In the genomic region with DNA sequence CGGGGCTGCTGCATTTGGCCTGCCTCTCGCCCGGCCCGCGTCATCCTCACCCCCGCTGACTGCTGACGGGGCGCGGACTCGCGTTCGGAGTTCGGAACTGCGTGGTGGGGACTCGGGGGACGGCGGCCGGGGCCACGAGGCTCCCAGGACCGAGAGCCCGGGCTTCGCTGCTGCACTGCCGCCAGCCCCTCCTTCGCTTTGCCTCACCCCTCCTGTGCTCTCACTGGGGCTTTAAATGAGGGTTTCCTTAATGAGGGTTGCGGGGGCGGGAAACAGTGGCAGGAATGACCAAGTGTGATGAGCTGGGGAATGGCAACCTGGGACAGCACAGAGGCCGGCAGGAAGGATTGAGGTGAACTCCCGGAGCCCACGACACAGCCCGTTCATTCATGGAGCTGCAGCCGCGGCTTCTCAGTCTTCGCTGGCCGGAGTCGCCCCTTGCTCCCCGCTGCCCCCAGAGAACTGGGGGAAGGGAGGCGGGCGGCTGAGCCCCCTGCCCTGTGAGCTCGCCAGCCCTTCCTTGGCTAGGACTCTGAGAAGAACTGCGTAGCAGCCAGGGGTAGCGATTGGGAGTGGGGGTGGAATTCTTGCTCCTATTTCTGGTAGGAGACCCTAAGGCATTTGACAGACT, we compare ENCODE assay signal across 8 cellular contexts. TPM values are rescaled to one million over a fixed set of nuclear protein-coding genes. Genes with fewer than 3 reads are reported as not detected.
A peak's percentile ranks its signal among the peaks of the same experiment; 100 is the strongest.
DNase-seq lines count a peak whose midpoint lies in the region; ATAC-seq and TF ChIP-seq lines count a peak whose summit lies in the region.

No MANE protein-coding gene starts in this region.

- H4K20me1 ChIP-seq in DOHH2 (ENCODE audit: control insufficient read depth, insufficient read depth, low read depth, low read length) (peaks cover 18% of the 10 kb centered on the region; the same call in 1 of the 2 replicates), osteoblast (ENCODE audit: insufficient read depth, low read length) (peaks cover 73% of the 10 kb centered on the region)

- DNase-seq in SJSA1 (ENCODE audit: low read depth in 1 of 2, low spot score in 2 of 2): no peak
- no peak for DNase-seq in fibroblast of mammary gland (ENCODE audit: low read depth)
- peak; percentile 95 for DNase-seq in osteoblast (ENCODE audit: insufficient read length, low spot score, missing footprints)
- no peak for DNase-seq in NCI-H1694 treated with DMSO at 0.1 percent for 48 hours (lab: John Stamatoyannopoulos, UW)
- no peak for DNase-seq in COR-L47 (lab: John Stamatoyannopoulos, UW)

- H3K9me3 ChIP-seq in DOHH2 (ENCODE audit: control insufficient read depth, insufficient read depth, low read length) (no peaks in the 10 kb centered on the region), SJSA1 (replicated peaks) (no peaks in the 10 kb centered on the region; the same call in 1 of the 2 replicates), osteoblast (ENCODE audit: low read depth, low read length) (no peaks in the 10 kb centered on the region)

- no peak overlapping the region for H2AFZ ChIP-seq in osteoblast (ENCODE audit: low read length)

- ATAC-seq in GM21529 (IDR thresholded peaks at IDR 0.05; ENCODE audit: unreplicated experiment): no peak
- no peak for ATAC-seq in HG03442 (IDR thresholded peaks at IDR 0.05; ENCODE audit: unreplicated experiment)

- H3K4me3 ChIP-seq in DOHH2 (ENCODE audit: low read length): peak overlapping the region; percentile 73
- peak overlapping the region; percentile 49 for H3K4me3 ChIP-seq in SJSA1
- H3K4me3 ChIP-seq in fibroblast of mammary gland (ENCODE audit: control insufficient read depth, low read depth, low read length): peak overlapping the region; percentile 23
- peak overlapping the region; percentile 66 for H3K4me3 ChIP-seq in osteoblast (ENCODE audit: insufficient read depth, low read length)

- H3K27ac ChIP-seq in DOHH2 (ENCODE audit: low read depth, low read length): no peak overlapping the region
- H3K27ac ChIP-seq in SJSA1: no peak overlapping the region
- H3K27ac ChIP-seq in osteoblast (ENCODE audit: low read depth, low read length): no peak overlapping the region

- H3K79me2 ChIP-seq in DOHH2 (ENCODE audit: control insufficient read depth, low read length): peaks cover 4% of the 10 kb centered on the region; the same call in 1 of the 2 replicates
- H3K79me2 ChIP-seq in osteoblast (ENCODE audit: insufficient read depth, low read length): peaks cover 25% of the 10 kb centered on the region

- H3K4me1 ChIP-seq in DOHH2 (ENCODE audit: control insufficient read depth, low read length) (peaks cover 49% of the 10 kb centered on the region), SJSA1 (replicated peaks) (peaks cover 13% of the 10 kb centered on the region), osteoblast (ENCODE audit: insufficient read depth, low read length) (peaks cover 6% of the 10 kb centered on the region)

- peaks cover 8% of the 10 kb centered on the region for H3F3A ChIP-seq in DOHH2 (ENCODE audit: control insufficient read depth, insufficient read depth)

- H3K4me2 ChIP-seq in DOHH2 (ENCODE audit: low read length) (peak overlapping the region; percentile 78), osteoblast (ENCODE audit: insufficient read depth, low read length) (peak overlapping the region; percentile 78)

- peaks cover 10% of the 10 kb centered on the region for H3K36me3 ChIP-seq in DOHH2 (ENCODE audit: control insufficient read depth, low read length)
- peaks cover 13% of the 10 kb centered on the region for H3K36me3 ChIP-seq in SJSA1
- peaks cover 4% of the 10 kb centered on the region for H3K36me3 ChIP-seq in osteoblast (ENCODE audit: insufficient read depth, low read length)

- H3K27me3 ChIP-seq in DOHH2 (ENCODE audit: control insufficient read depth, low read length): 0 out of 2 replicates have a peak, but pooled peaks cover 3% of the 10 kb centered on the region
- no peaks in the 10 kb centered on the region for H3K27me3 ChIP-seq in SJSA1 (replicated peaks)
- H3K27me3 ChIP-seq in osteoblast (ENCODE audit: insufficient read depth, low read length): no peaks in the 10 kb centered on the region

- TF ChIP-seq CTCF in DOHH2 (IDR thresholded peaks at IDR 0.05; ENCODE audit: low read depth, low read length, poor library complexity, severe bottlenecking) (no peak), fibroblast of mammary gland (conservative IDR thresholded peaks at IDR 0.05; ENCODE audit: control insufficient read depth, insufficient read depth, low read depth, low read length) (no peak), osteoblast (IDR thresholded peaks at IDR 0.05; ENCODE audit: extremely low read depth, low read depth, low read length) (no peak)

- no peaks in the 10 kb centered on the region for H3K9me2 ChIP-seq in DOHH2 (replicated peaks; ENCODE audit: control insufficient read depth, low read length)

RNA-seq across cellular contexts. Expression of gene LRRC4, which starts 1.5 kb away (rescaled TPM):
- 0.34 and 1.4 TPM in 2 replicates for total RNA-seq in SJSA1 (2014; rRNA removed; shearing (Covaris generic))
- 0.29 and 0.72 TPM in 2 replicates for total RNA-seq in osteoblast

Comparison
In these comparisons a context has a peak if more than half of its experiments do, and no peak if none do; other contexts are left out.
1. H3K4me3 ChIP-seq: peak in every context shown above with its lines; median percentile 73 in DOHH2; 66 in osteoblast; 49 in SJSA1; 23 in fibroblast of mammary gland.